23 cellular contexts compared by ENCODE assay signal in the genomic region with DNA sequence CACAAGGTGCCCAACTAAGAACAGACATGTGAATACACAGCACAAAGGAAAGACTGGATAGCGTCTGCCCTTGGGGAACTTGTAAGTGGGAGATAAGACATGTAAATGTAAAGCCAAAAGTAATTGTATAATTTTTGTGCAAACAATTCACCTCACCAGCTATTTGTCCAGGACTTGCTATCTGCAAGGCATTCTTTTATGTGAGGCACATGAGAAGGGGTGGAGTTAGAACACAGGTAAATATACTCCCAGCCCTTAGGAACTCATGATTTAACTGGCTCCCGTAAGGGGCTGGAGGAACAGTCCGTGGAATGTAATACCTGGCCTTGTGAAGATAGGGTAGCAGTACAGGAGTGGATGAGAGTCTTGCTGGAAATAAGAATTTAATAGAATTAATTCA.
DNase-seq lines count a peak whose midpoint lies in the region; ATAC-seq and TF ChIP-seq lines count a peak whose summit lies in the region.
"Had no signal": no experiment of that assay in that cellular context is flagged by ENCODE, and none has a peak within 500 bp of the region (broad histone marks: within the 10 kb centered on the region; RNA-seq: fewer than 3 reads in every experiment).

No MANE protein-coding gene starts in this region.

- ATAC-seq in lower lobe of right lung: peak; percentile 80 to 89
- ATAC-seq in HG02981 (IDR thresholded peaks at IDR 0.05; ENCODE audit: unreplicated experiment): no peak
- ATAC-seq in natural killer cell: no peak
- ATAC-seq: stimulated activated memory B cell treated with anti-CD40 and anti-IgM and Interleukin-4, amounts not matched to agents 10 μg/mL and 1 μg/mL and 100 μg/mL, for 72 hours had no signal

- H3K9me3 Mint-ChIP-seq in chondrocyte (ENCODE audit: low read depth): peaks cover 14% of the 10 kb centered on the region
- no peaks in the 10 kb centered on the region for H3K9me3 Mint-ChIP-seq in natural killer cell
- H3K9me3 Mint-ChIP-seq in activated naive CD4-positive, alpha-beta T cell treated with anti-CD3 and anti-CD28 coated beads, Interleukin-2, amount 10 ng/mL, durations not matched to agents 7 days and 5 days: no peaks in the 10 kb centered on the region
- H3K9me3 Mint-ChIP-seq: activated T-cell treated with anti-CD3 and anti-CD28 coated beads, Interleukin-2, amount 50 U/mL, for 24 hours had no signal

- DNase-seq in DMS153 treated with DMSO at 0.1 percent for 48 hours (lab: John Stamatoyannopoulos, UW; ENCODE audit: unreplicated experiment): peak; percentile 48
- peak; percentile 44 for DNase-seq in NCI-H510A (lab: John Stamatoyannopoulos, UW)
- DNase-seq in lower lobe of right lung: no peak
- DNase-seq in chondrocyte (ENCODE audit: low spot score): no peak
- no peak for DNase-seq in natural killer cell
- no peak for DNase-seq in activated naive CD4-positive, alpha-beta T cell treated with anti-CD3 and anti-CD28 coated beads, Interleukin-2, amount 10 ng/mL, durations not matched to agents 7 days and 5 days
- DNase-seq: activated CD4-positive, alpha-beta T cell treated with anti-CD3 and anti-CD28 coated beads, Interleukin-2, amount 50 U/mL, for 48 hours; activated CD4-positive, CD25-positive, alpha-beta regulatory T cell; activated naive CD4-positive, alpha-beta T cell treated with Interleukin-2 at 50 U/mL for 16 hours; activated T-cell treated with anti-CD3 and anti-CD28 coated beads, Interleukin-2, amount 50 U/mL, for 24 hours; CD4-positive, CD25-positive, alpha-beta regulatory T cell; central memory CD4-positive, alpha-beta T cell; DMS79; foreskin melanocyte; H9; hippocampal formation; KG1; NCI-H1930; NCI-H524 treated with DMSO at 0.1 percent for 48 hours had no signal

- TF ChIP-seq CTCF in 22Rv1 (IDR thresholded peaks at IDR 0.05) (no peak), lower lobe of right lung (IDR thresholded peaks at IDR 0.05) (no peak), chondrocyte (IDR thresholded peaks at IDR 0.05) (no peak), natural killer cell (IDR thresholded peaks at IDR 0.05) (no peak)

- peaks cover 14% of the 10 kb centered on the region for H3K4me1 ChIP-seq in lower lobe of right lung

- H3K9me3 ChIP-seq in lower lobe of right lung: peaks cover 10% of the 10 kb centered on the region

- H3K4me1 Mint-ChIP-seq in chondrocyte (ENCODE audit: low read depth): peaks cover 3% of the 10 kb centered on the region
- peaks cover 0 to 5% of the 10 kb centered on the region in 2 donors for H3K4me1 Mint-ChIP-seq in natural killer cell
- H3K4me1 Mint-ChIP-seq in activated naive CD4-positive, alpha-beta T cell treated with anti-CD3 and anti-CD28 coated beads, Interleukin-2, amount 10 ng/mL, durations not matched to agents 7 days and 5 days: peaks cover 4% of the 10 kb centered on the region
- H3K4me1 Mint-ChIP-seq: neural crest cell had no signal

- peaks cover 3% of the 10 kb centered on the region for H3K36me3 Mint-ChIP-seq in chondrocyte (ENCODE audit: low read depth)
- H3K36me3 Mint-ChIP-seq in natural killer cell: no peaks in the 10 kb centered on the region
- H3K36me3 Mint-ChIP-seq in activated naive CD4-positive, alpha-beta T cell treated with anti-CD3 and anti-CD28 coated beads, Interleukin-2, amount 10 ng/mL, durations not matched to agents 7 days and 5 days: no peaks in the 10 kb centered on the region
- H3K36me3 Mint-ChIP-seq: CD4-positive, CD25-positive, alpha-beta regulatory T cell; stimulated activated memory B cell treated with anti-CD40 and anti-IgM and Interleukin-4, amounts not matched to agents 10 μg/mL and 1 μg/mL and 100 μg/mL, for 72 hours had no signal

- peaks cover 68% of the 10 kb centered on the region for H3K27me3 Mint-ChIP-seq in chondrocyte (ENCODE audit: low read depth)
- peaks cover 33% of the 10 kb centered on the region in 2 donors for H3K27me3 Mint-ChIP-seq in natural killer cell (ENCODE audit: low read depth in 2 of 2)
- H3K27me3 Mint-ChIP-seq in activated naive CD4-positive, alpha-beta T cell treated with anti-CD3 and anti-CD28 coated beads, Interleukin-2, amount 10 ng/mL, durations not matched to agents 7 days and 5 days: peaks cover 73% of the 10 kb centered on the region

- intact Hi-C loops in lower lobe of right lung (cut with DNase I): no loop called here
- intact Hi-C loops in natural killer cell (cut with micrococcal nuclease): no loop called here

- peaks cover 29% of the 10 kb centered on the region for H3K27me3 ChIP-seq in lower lobe of right lung (ENCODE audit: low read depth)

- peak overlapping the region; percentile 91 for H3K27ac ChIP-seq in 22Rv1
- no peak overlapping the region for H3K27ac ChIP-seq in lower lobe of right lung

- H3K36me3 ChIP-seq in lower lobe of right lung: no peaks in the 10 kb centered on the region

- H3K4me3 ChIP-seq in lower lobe of right lung: no peak overlapping the region

- CTCF ChIA-PET in activated naive CD4-positive, alpha-beta T cell treated with anti-CD3 and anti-CD28 coated beads, Interleukin-2, amount 10 ng/mL, durations not matched to agents 7 days and 5 days (lab: Charles Lee): interaction anchor here (0.7 to 1.3 kb wide), 2 partner anchors 9 to 16 kb away, joined by 3 to 4 read pairs; no protein-coding TSS in a partner anchor

- H3K4me3 Mint-ChIP-seq in chondrocyte (ENCODE audit: unreplicated experiment): no peak overlapping the region
- H3K4me3 Mint-ChIP-seq in natural killer cell: no peak overlapping the region
- H3K4me3 Mint-ChIP-seq in activated naive CD4-positive, alpha-beta T cell treated with anti-CD3 and anti-CD28 coated beads, Interleukin-2, amount 10 ng/mL, durations not matched to agents 7 days and 5 days: no peak overlapping the region
- H3K4me3 Mint-ChIP-seq: activated T-cell treated with anti-CD3 and anti-CD28 coated beads, Interleukin-2, amount 50 U/mL, for 24 hours; CD4-positive, CD25-positive, alpha-beta regulatory T cell; H9; neural crest cell; stimulated activated memory B cell treated with anti-CD40 and anti-IgM and Interleukin-4, amounts not matched to agents 10 μg/mL and 1 μg/mL and 100 μg/mL, for 72 hours had no signal

- H3K27ac Mint-ChIP-seq in chondrocyte (ENCODE audit: unreplicated experiment): no peak overlapping the region
- H3K27ac Mint-ChIP-seq in natural killer cell: no peak overlapping the region
- no peak overlapping the region for H3K27ac Mint-ChIP-seq in activated naive CD4-positive, alpha-beta T cell treated with anti-CD3 and anti-CD28 coated beads, Interleukin-2, amount 10 ng/mL, durations not matched to agents 7 days and 5 days
- H3K27ac Mint-ChIP-seq: activated T-cell treated with anti-CD3 and anti-CD28 coated beads, Interleukin-2, amount 50 U/mL, for 24 hours; CD4-positive, CD25-positive, alpha-beta regulatory T cell; H9; stimulated activated memory B cell treated with anti-CD40 and anti-IgM and Interleukin-4, amounts not matched to agents 10 μg/mL and 1 μg/mL and 100 μg/mL, for 72 hours had no signal

Comparison
In these comparisons a context has a peak if more than half of its experiments do, and no peak if none do; other contexts are left out.
1. DNase-seq: peak in DMS153 treated with DMSO at 0.1 percent for 48 hours (single experiment) and NCI-H510A (single experiment); none in lower lobe of right lung (single experiment), chondrocyte (single experiment), natural killer cell (single experiment) and activated naive CD4-positive, alpha-beta T cell treated with anti-CD3 and anti-CD28 coated beads, Interleukin-2, amount 10 ng/mL, durations not matched to agents 7 days and 5 days (single experiment).
2. ATAC-seq: peak in lower lobe of right lung (2 of 2); none in HG02981 (single experiment) and natural killer cell (0 of 3).